8 cellular contexts compared by ENCODE assay signal in genomic region chr5:172453986-172454354, GRCh38. TPM values are rescaled to one million over a fixed set of nuclear protein-coding genes. Genes with fewer than 3 reads are reported as not detected.
DNase-seq lines count a peak whose midpoint lies in the region; ATAC-seq and TF ChIP-seq lines count a peak whose summit lies in the region.

No MANE protein-coding gene starts in this region.

- peak overlapping the region; percentile 31 for H4K5ac ChIP-seq in IMR-90 (ENCODE audit: low read depth, low read length)

- H2BK120ac ChIP-seq in IMR-90 (ENCODE audit: low read depth, low read length) = 0 out of 2 replicates have a peak overlapping the region, but pooled peaks have one; percentile 71

- peaks cover 43% of the 10 kb centered on the region for H4K20me1 ChIP-seq in IMR-90 (ENCODE audit: insufficient read depth, low read length)

- H3K4ac ChIP-seq in IMR-90 (ENCODE audit: low read depth, low read length) = peak overlapping the region; percentile 96

- in situ Hi-C loops in IMR-90 (cut with MboI; ENCODE audit: low sequenced_read_pairs) = no loop called here
- in situ Hi-C loops in astrocyte of the spinal cord (cut with HindIII; ENCODE audit: low sequenced_read_pairs) = no loop called here

- no peak overlapping the region for H2AK5ac ChIP-seq in IMR-90 (ENCODE audit: low read depth, low read length)

- peak overlapping the region; percentile 79 for H3K23ac ChIP-seq in IMR-90 (ENCODE audit: low read depth, low read length)

- peak overlapping the region; percentile 78 to 83; a peak in 2 of 4 replicates for H4K8ac ChIP-seq in IMR-90 (ENCODE audit: low read depth in 2 of 2, low read length in 2 of 2)

- H3K9me1 ChIP-seq in IMR-90 (ENCODE audit: insufficient read depth, low read length) = peaks cover 21% of the 10 kb centered on the region

- no peak for TF ChIP-seq RAD21 in IMR-90 (IDR thresholded peaks at IDR 0.05; ENCODE audit: low read length)

- WGBS in IMR-90 (ENCODE audit: extremely low coverage in 2 of 2, insufficient read length in 1 of 2), 2 experiments = 2% methylated on average over 19 of the region's 34 CpGs; no CpG with 5 or more reads in 1 of the 2 experiments
- 1 to 3% (median 1%) methylated on average over 18 to 34 of the region's 34 CpGs for WGBS in spleen, 5 donors

- peaks cover 24% of the 10 kb centered on the region for H3K4me1 ChIP-seq in IMR-90 (ENCODE audit: control insufficient read depth, insufficient read depth, low read length)
- peaks cover 0 to 37% (median 16%) of the 10 kb centered on the region in 6 donors for H3K4me1 ChIP-seq in spleen

- H2BK5ac ChIP-seq in IMR-90 (ENCODE audit: low read depth, low read length, poor library complexity, severe bottlenecking) = peak overlapping the region; percentile 77

- peaks cover 31% of the 10 kb centered on the region for H3K4me1 Mint-ChIP-seq in Calu3 (ENCODE audit: low read depth, unreplicated experiment)

- peak overlapping the region; percentile 93 for H2AFZ ChIP-seq in IMR-90 (replicated peaks; ENCODE audit: low read length, poor library complexity)

- H2BK20ac ChIP-seq in IMR-90 (ENCODE audit: low read depth, low read length) = no peak overlapping the region

- peak overlapping the region; percentile 47 for H3K18ac ChIP-seq in IMR-90 (ENCODE audit: low read depth, low read length)

- intact Hi-C loops in Calu3 (cut with micrococcal nuclease; ENCODE audit: unreplicated experiment) = loop anchor here (1.0 to 2.0 kb wide), 2 partner anchors 16 to 33 kb away; no protein-coding TSS in a partner anchor
- intact Hi-C loops in IMR-90 (cut with micrococcal nuclease) = loop anchor here (5.0 to 10.0 kb wide), 4 partner anchors 42 to 349 kb away; no protein-coding TSS in a partner anchor
- intact Hi-C loops in spleen (cut with DNase I; ENCODE audit: low total_unique reads) = no loop called here

- H3K27me3 ChIP-seq in IMR-90 (ENCODE audit: control insufficient read depth, insufficient read depth, low read length) = no peaks in the 10 kb centered on the region
- H3K27me3 ChIP-seq in spleen (replicated peaks in 1 of 7) = peaks cover 0 to 64% (median 20%) of the 10 kb centered on the region in 7 donors

- peaks cover 22 to 54% of the 10 kb centered on the region in 2 experiments; a peak in 3 of 4 replicates for H3K79me1 ChIP-seq in IMR-90 (ENCODE audit: low read depth in 1 of 2, low read length in 2 of 2)

- DNase-seq in Calu3 (peak; percentile 36), IMR-90 (no peak), astrocyte of the spinal cord (ENCODE audit: low read depth, low spot score) (peak; percentile 41), iPS-NIHi7 (ENCODE audit: extremely low spot score) (peak; percentile 57), spleen (no peak), GM10266 (ENCODE audit: extremely low spot score) (no peak)

- H3K9me3 Mint-ChIP-seq in Calu3 (ENCODE audit: low read depth, unreplicated experiment) = no peaks in the 10 kb centered on the region

- peak overlapping the region; percentile 95 for H2AK9ac ChIP-seq in IMR-90 (replicated peaks; ENCODE audit: low read depth, low read length, poor library complexity)

- peak overlapping the region; percentile 98 for H3K4me3 ChIP-seq in IMR-90 (ENCODE audit: insufficient read depth, low read depth, low read length)
- peak overlapping the region; percentile 60 for H3K4me3 ChIP-seq in astrocyte of the spinal cord (ENCODE audit: low read depth, low read length)
- H3K4me3 ChIP-seq in spleen = peak overlapping the region; percentile 46 to 86 (median 62)

- POLR2A ChIA-PET in IMR-90 (lab: Charles Lee; ENCODE audit: unreplicated experiment) = no interaction called here

- CTCF ChIA-PET in Calu3 (lab: Charles Lee) (interaction anchor here (0.7 to 1.8 kb wide), 3 partner anchors 10 to 16 kb away, joined by 3 to 12 read pairs (median 7); no protein-coding TSS in a partner anchor), IMR-90 (lab: Yijun Ruan, JAX) (interaction anchor here (0.7 kb wide), 1 partner anchor 9 kb away, joined by 3 read pairs; no protein-coding TSS in a partner anchor)

- H3K27me3 Mint-ChIP-seq in Calu3 (ENCODE audit: unreplicated experiment) = peaks cover 8% of the 10 kb centered on the region

- no peak overlapping the region for H2BK15ac ChIP-seq in IMR-90 (ENCODE audit: low read depth, low read length)

- peak overlapping the region; percentile 96 for H3K4me2 ChIP-seq in IMR-90 (ENCODE audit: low read depth, low read length)

- ATAC-seq in IMR-90 (ENCODE audit: low read depth) (peak; percentile 63), GM21723 (IDR thresholded peaks at IDR 0.05; ENCODE audit: unreplicated experiment) (no peak), GM21786 (IDR thresholded peaks at IDR 0.05; ENCODE audit: unreplicated experiment) (no peak)

- TF ChIP-seq CTCF in Calu3 (IDR thresholded peaks at IDR 0.05; ENCODE audit: unreplicated experiment) (no peak), IMR-90 (conservative IDR thresholded peaks at IDR 0.05; ENCODE audit: low read depth, low read length) (no peak), astrocyte of the spinal cord (IDR thresholded peaks at IDR 0.05; ENCODE audit: low read depth, low read length) (no peak), spleen (IDR thresholded peaks at IDR 0.05 in 8 of 11, conservative IDR thresholded peaks at IDR 0.05 in 3 of 11) (no peak), GM10266 (IDR thresholded peaks at IDR 0.05; ENCODE audit: control insufficient read depth, insufficient read depth, low read depth, missing control alignments) (no peak)

- H3K4me3 Mint-ChIP-seq in Calu3 (ENCODE audit: low read depth, unreplicated experiment) = peak overlapping the region; percentile 89

- H4K91ac ChIP-seq in IMR-90 (ENCODE audit: insufficient read depth, low read depth, low read length) = peak overlapping the region; percentile 60; the same call in 1 of the 2 replicates

- dilution Hi-C loops in IMR-90 (cut with HindIII; ENCODE audit: low sequenced_read_pairs, unreplicated experiment) = no loop called here

- H3K14ac ChIP-seq in IMR-90 (replicated peaks; ENCODE audit: low read depth, low read length) = peak overlapping the region; percentile 92

- H3K27ac ChIP-seq in IMR-90 (ENCODE audit: insufficient read depth, low read length) (peak overlapping the region; percentile 98), spleen (peak overlapping the region in 4 of 8 donors; percentile 28 to 70 (median 59))

- TF ChIP-seq POLR2A in IMR-90 (IDR thresholded peaks at IDR 0.05; ENCODE audit: low read depth, low read length) = no peak
- TF ChIP-seq POLR2A in spleen (IDR thresholded peaks at IDR 0.05) = no peak

- peak overlapping the region; percentile 69; the same call in 1 of the 2 replicates for H3K56ac ChIP-seq in IMR-90 (ENCODE audit: extremely low read depth, insufficient read depth, low read length)

- peaks cover 20% of the 10 kb centered on the region for H3K36me3 Mint-ChIP-seq in Calu3 (ENCODE audit: insufficient read depth, unreplicated experiment)

- BruUV-seq in Calu3 (replicated peaks; lab: Mats Ljungman, UMichigan) (no TSS peak), IMR-90 (replicated peaks; lab: Mats Ljungman, UMichigan) (no TSS peak)

- peak overlapping the region; percentile 73 for H3K27ac Mint-ChIP-seq in Calu3 (ENCODE audit: unreplicated experiment)

- H3K36me3 ChIP-seq in IMR-90 (ENCODE audit: control insufficient read depth, insufficient read depth, low read length) = peaks cover 6% of the 10 kb centered on the region; the same call in 1 of the 2 replicates
- no peaks in the 10 kb centered on the region for H3K36me3 ChIP-seq in spleen

- peak overlapping the region; percentile 85 for H3K9ac ChIP-seq in IMR-90 (ENCODE audit: low read depth, low read length)

- H3K9me3 ChIP-seq in IMR-90 (ENCODE audit: control insufficient read depth, insufficient read depth, low read length) = no peaks in the 10 kb centered on the region
- no peaks in the 10 kb centered on the region for H3K9me3 ChIP-seq in spleen

TF ChIP-seq in IMR-90, 13 proteins besides CTCF, POLR2A, EP300 and RAD21:
- TF ChIP-seq MAZ (IDR thresholded peaks at IDR 0.05; ENCODE audit: borderline replicate concordance, low read depth, low read length) (peak; percentile 82), MXI1 (IDR thresholded peaks at IDR 0.05; ENCODE audit: borderline replicate concordance, low read depth, low read length) (peak; percentile 37; the same call in 1 of the 2 replicates), MAFK (IDR thresholded peaks at IDR 0.05; ENCODE audit: low read depth, low read length) (no peak)

RNA-seq across cellular contexts. Expression of gene SH3PXD2B, which starts 0.4 kb away (rescaled TPM):
- total RNA-seq in Calu3 (2022) (20.1 and 25.6 TPM in 2 replicates), IMR-90 (2012; rRNA removed) (7.8 and 8.2 TPM in 2 replicates), spleen (10 to 100 TPM in 5 of 7 donors, 1 to 10 TPM in 2; 5.2 to 31.8 (median 19.8) TPM)
- polyA plus RNA-seq in IMR-90 (2012; rRNA removed) (14.4 and 15.0 TPM in 2 replicates), spleen (1 to 10 TPM; 2.0 to 2.7 (median 2.4) TPM)
- 6.6 and 11.4 TPM in 2 replicates for polyA plus RNA-seq in IMR-90 (2012; cell fraction: cytosol; rRNA removed)
- 16.7 and 24.7 TPM in 2 replicates for polyA plus RNA-seq in IMR-90 (2012; cell fraction: nucleus; rRNA removed; ENCODE audit: low replicate concordance)

Comparison
In these comparisons a context has a peak if more than half of its experiments do, and no peak if none do; other contexts are left out.
1. DNase-seq: peak in Calu3 (single experiment), astrocyte of the spinal cord (single experiment) and iPS-NIHi7 (single experiment); none in IMR-90 (single experiment), spleen (single experiment) and GM10266 (single experiment).
2. Peak in every context shown above with its lines, with median percentiles within 50 percentile points of each other: H3K4me3 ChIP-seq.